23 cellular contexts compared by ENCODE assay signal in genomic region chr4:13207224-13207623, GRCh38.
"Had no signal": no experiment of that assay in that cellular context is flagged by ENCODE, and none has a peak within 500 bp of the region (broad histone marks: within the 10 kb centered on the region; RNA-seq: fewer than 3 reads in every experiment).

No MANE protein-coding gene starts in this region.

- H3K4me1 ChIP-seq: foreskin keratinocyte, lower lobe of right lung, parathyroid adenoma, prostate gland, stomach, transverse colon had no signal

- H3K27ac ChIP-seq: dorsolateral prefrontal cortex, foreskin keratinocyte, hepatocyte, lower lobe of right lung, parathyroid adenoma, prostate gland, sigmoid colon, stomach, thoracic aorta, transverse colon had no signal

- H3K36me3 ChIP-seq: lower lobe of right lung, prostate gland, sigmoid colon, stomach, thoracic aorta, transverse colon had no signal

- H2AFZ ChIP-seq: hepatocyte, parathyroid adenoma had no signal

- H3K27me3 ChIP-seq: dorsolateral prefrontal cortex, foreskin keratinocyte, hepatocyte, sigmoid colon, stomach, transverse colon had no signal

- DNase-seq: caudate nucleus; cortex of kidney; dorsolateral prefrontal cortex; effector memory CD4-positive, alpha-beta T cell; foreskin keratinocyte; head of caudate nucleus; lower lobe of right lung; naive B cell; nephron progenitor cell; sigmoid colon; small intestine; stimulated activated CD4-positive, alpha-beta T cell treated with anti-CD3 and anti-CD28 coated beads, Interleukin-12 subunit alpha, Interleukin-12 subunit beta, amount 100 ng/mL, for 4 hours; stimulated activated naive CD4-positive, alpha-beta T cell; stomach; substantia nigra; transverse colon had no signal

- H3K9me3 ChIP-seq: lower lobe of right lung, prostate gland, stomach, thoracic aorta, transverse colon had no signal

- H3K9ac ChIP-seq: parathyroid adenoma had no signal

- ATAC-seq: esophagus mucosa, foreskin keratinocyte, left lobe of liver, lower lobe of right lung had no signal

- H3K79me2 ChIP-seq: hepatocyte, parathyroid adenoma had no signal

- FAIRE-seq: endometrium, small intestine had no signal

- H3K4me3 ChIP-seq: dorsolateral prefrontal cortex, hepatocyte, lower lobe of right lung, prostate gland, sigmoid colon, stomach, thoracic aorta, transverse colon had no signal

- H3K4me2 ChIP-seq: hepatocyte had no signal
